ENCODE assay signal across 9 cellular contexts in genomic region chr7:42691030-42691639, GRCh38.
DNase-seq lines count a peak whose midpoint lies in the region; ATAC-seq and TF ChIP-seq lines count a peak whose summit lies in the region.
"Had no signal": no experiment of that assay in that cellular context is flagged by ENCODE, and none has a peak within 500 bp of the region (broad histone marks: within the 10 kb centered on the region; RNA-seq: fewer than 3 reads in every experiment).

No MANE protein-coding gene starts in this region.

- peaks cover 11% of the 10 kb centered on the region for H3K4me1 ChIP-seq in left ventricle myocardium inferior

- no peaks in the 10 kb centered on the region for H3K9me3 Mint-ChIP-seq in stimulated activated effector memory CD8-positive, alpha-beta T cell treated with anti-CD3 and anti-CD28 coated beads, Interleukin-12 subunit alpha, Interleukin-12 subunit beta, amount 100 ng/mL, for 72 hours

- no peaks in the 10 kb centered on the region for H3K27me3 ChIP-seq in H7 (ENCODE audit: control insufficient read depth, insufficient read depth, low read length)
- H3K27me3 ChIP-seq in left ventricle myocardium inferior (ENCODE audit: low read depth): no peaks in the 10 kb centered on the region

- intact Hi-C loops in left ventricle myocardium inferior (cut with micrococcal nuclease): no loop called here

- peaks cover 5% of the 10 kb centered on the region for H3K9me3 ChIP-seq in left ventricle myocardium inferior (replicated peaks)

- H3K36me3 ChIP-seq in H7 (replicated peaks; ENCODE audit: control insufficient read depth, insufficient read depth, low read length) (no peaks in the 10 kb centered on the region), left ventricle myocardium inferior (no peaks in the 10 kb centered on the region)

- H3K27ac ChIP-seq in 22Rv1 (no peak overlapping the region), left ventricle myocardium inferior (replicated peaks) (no peak overlapping the region)

- peak; percentile 91 for ATAC-seq in SK-N-SH treated with all-trans-retinoic acid at 6 μM for 48 hours
- no peak for ATAC-seq in GM18858 (IDR thresholded peaks at IDR 0.05; ENCODE audit: unreplicated experiment)
- ATAC-seq in stimulated activated effector memory CD8-positive, alpha-beta T cell treated with anti-CD3 and anti-CD28 coated beads, Interleukin-12 subunit alpha, Interleukin-12 subunit beta, amount 100 ng/mL, for 72 hours: no peak

- no peak overlapping the region for H3K4me3 Mint-ChIP-seq in stimulated activated effector memory CD8-positive, alpha-beta T cell treated with anti-CD3 and anti-CD28 coated beads, Interleukin-12 subunit alpha, Interleukin-12 subunit beta, amount 100 ng/mL, for 72 hours
- H3K4me3 Mint-ChIP-seq: activated naive CD4-positive, alpha-beta T cell treated with anti-CD3 and anti-CD28 coated beads, Interleukin-2, amount 50 U/mL, for 24 hours had no signal

- H3K36me3 Mint-ChIP-seq in stimulated activated effector memory CD8-positive, alpha-beta T cell treated with anti-CD3 and anti-CD28 coated beads, Interleukin-12 subunit alpha, Interleukin-12 subunit beta, amount 100 ng/mL, for 72 hours: no peaks in the 10 kb centered on the region
- H3K36me3 Mint-ChIP-seq: activated naive CD4-positive, alpha-beta T cell treated with anti-CD3 and anti-CD28 coated beads, Interleukin-2, amount 50 U/mL, for 24 hours had no signal

- TF ChIP-seq CTCF in 22Rv1 (IDR thresholded peaks at IDR 0.05) (peak; percentile 65), left ventricle myocardium inferior (IDR thresholded peaks at IDR 0.05; ENCODE audit: borderline replicate concordance) (peak; percentile 57)

- H3K4me1 Mint-ChIP-seq in stimulated activated effector memory CD8-positive, alpha-beta T cell treated with anti-CD3 and anti-CD28 coated beads, Interleukin-12 subunit alpha, Interleukin-12 subunit beta, amount 100 ng/mL, for 72 hours: no peaks in the 10 kb centered on the region
- H3K4me1 Mint-ChIP-seq: activated naive CD4-positive, alpha-beta T cell treated with anti-CD3 and anti-CD28 coated beads, Interleukin-2, amount 50 U/mL, for 24 hours had no signal

- DNase-seq in H7: peak; percentile 35
- DNase-seq in left ventricle myocardium inferior: no peak
- peak; percentile 49 for DNase-seq in superior temporal gyrus (ENCODE audit: extremely low spot score)
- DNase-seq in stimulated activated effector memory CD8-positive, alpha-beta T cell treated with anti-CD3 and anti-CD28 coated beads, Interleukin-12 subunit alpha, Interleukin-12 subunit beta, amount 100 ng/mL, for 72 hours (ENCODE audit: low spot score in 2 of 2): no peak
- no peak for DNase-seq in D341Med (ENCODE audit: low spot score)

- H3K27ac Mint-ChIP-seq in stimulated activated effector memory CD8-positive, alpha-beta T cell treated with anti-CD3 and anti-CD28 coated beads, Interleukin-12 subunit alpha, Interleukin-12 subunit beta, amount 100 ng/mL, for 72 hours: no peak overlapping the region
- H3K27ac Mint-ChIP-seq: activated naive CD4-positive, alpha-beta T cell treated with anti-CD3 and anti-CD28 coated beads, Interleukin-2, amount 50 U/mL, for 24 hours had no signal

- H3K4me3 ChIP-seq in H7 (ENCODE audit: insufficient read depth, low read depth, low read length) (no peak overlapping the region), left ventricle myocardium inferior (no peak overlapping the region)

TF ChIP-seq in SK-N-SH treated with all-trans-retinoic acid at 6 μM for 48 hours, 23 proteins besides CTCF, POLR2A, EP300 and RAD21:
- TF ChIP-seq BACH2 (CRISPR knock-in tag; IDR thresholded peaks at IDR 0.05; ENCODE audit: borderline replicate concordance) (no peak), ZNF565 (CRISPR knock-in tag; conservative IDR thresholded peaks at IDR 0.05; ENCODE audit: low read depth) (no peak), POU6F1 (CRISPR knock-in tag; IDR thresholded peaks at IDR 0.05; ENCODE audit: borderline replicate concordance, low read depth) (no peak), GLIS3 (CRISPR knock-in tag; IDR thresholded peaks at IDR 0.05) (no peak), ZFP3 (CRISPR knock-in tag; IDR thresholded peaks at IDR 0.05) (no peak), ZFP30 (CRISPR knock-in tag; IDR thresholded peaks at IDR 0.05) (no peak), PATZ1 (CRISPR knock-in tag; IDR thresholded peaks at IDR 0.05; ENCODE audit: borderline replicate concordance) (no peak)

Comparison
In these comparisons a context has a peak if more than half of its experiments do, and no peak if none do; other contexts are left out.
1. DNase-seq: peak in H7 (single experiment) and superior temporal gyrus (single experiment); none in left ventricle myocardium inferior (single experiment), stimulated activated effector memory CD8-positive, alpha-beta T cell treated with anti-CD3 and anti-CD28 coated beads, Interleukin-12 subunit alpha, Interleukin-12 subunit beta, amount 100 ng/mL, for 72 hours (0 of 2) and D341Med (single experiment).